In genomic region chr15:65286069-65286703, GRCh38 we compare ENCODE assay signal across 8 cellular contexts. TPM values are rescaled to one million over a fixed set of nuclear protein-coding genes. Genes with fewer than 3 reads are reported as not detected.
A peak's percentile ranks its signal among the peaks of the same experiment; 100 is the strongest.
DNase-seq lines count a peak whose midpoint lies in the region; ATAC-seq lines count a peak whose summit lies in the region.

No MANE protein-coding gene starts in this region.

- peak overlapping the region; percentile 82 to 93 for H3K27ac Mint-ChIP-seq in T-cell

- H3K27me3 ChIP-seq in esophagus (ENCODE audit: control insufficient read depth in 1 of 2, insufficient read depth in 2 of 2, low read length in 2 of 2) (no peaks in the 10 kb centered on the region), aorta (ENCODE audit: control insufficient read depth in 1 of 2, insufficient read depth in 2 of 2, low read length in 1 of 2) (no peaks in the 10 kb centered on the region)

- no peaks in the 10 kb centered on the region for H3K9me3 Mint-ChIP-seq in T-cell

- H3K36me3 Mint-ChIP-seq in T-cell = peaks cover 13% of the 10 kb centered on the region

- no peaks in the 10 kb centered on the region for H3K9me3 ChIP-seq in esophagus (ENCODE audit: control insufficient read depth in 2 of 2, insufficient read depth in 1 of 2, low read depth in 1 of 2, low read length in 1 of 2)
- no peaks in the 10 kb centered on the region for H3K9me3 ChIP-seq in aorta (ENCODE audit: control insufficient read depth, low read length)

- peaks cover 43 to 46% (median 46%) of the 10 kb centered on the region in 3 donors for H3K4me1 Mint-ChIP-seq in T-cell

- POLR2A ChIA-PET in T-cell (lab: Charles Lee) = interaction anchor here (0.5 to 2.7 kb wide), 10 partner anchors 9 to 1165 kb away, joined by 3 to 42 read pairs (median 6); partner anchors contain the start of genes CLPX (in 1 of the 2), RNU5A-1 (in 1 of the 2) and RNU5B-1 (in 1 of the 2)

- H3K4me1 ChIP-seq in esophagus (ENCODE audit: control insufficient read depth in 2 of 2, insufficient read depth in 2 of 2, low read length in 1 of 2) = peaks cover 0 to 2% of the 10 kb centered on the region in 2 donors
- no peaks in the 10 kb centered on the region for H3K4me1 ChIP-seq in aorta (ENCODE audit: control insufficient read depth in 1 of 2, insufficient read depth in 2 of 2, low read length in 2 of 2)

- CTCF ChIA-PET in T-cell (lab: Charles Lee) = interaction anchor here in 1 of 2 donors (0.5 to 3.4 kb wide), 11 partner anchors 8 to 1779 kb away, joined by 3 to 13 read pairs (median 4); partner anchors contain the start of genes CILP, CLPX and RNU5B-1

- peak overlapping the region; percentile 63 to 65 for H3K4me3 ChIP-seq in esophagus (ENCODE audit: low read depth in 1 of 2, low read length in 2 of 2)
- H3K4me3 ChIP-seq in aorta (ENCODE audit: low read length in 2 of 2) = peak overlapping the region; percentile 43 to 55

- peak; percentile 31 for ATAC-seq in GM19324 (IDR thresholded peaks at IDR 0.05; ENCODE audit: low FRiP score, unreplicated experiment)
- peak; percentile 32 for ATAC-seq in HG03280 (IDR thresholded peaks at IDR 0.05; ENCODE audit: unreplicated experiment)
- peak; percentile 15 to 28 (median 24) for ATAC-seq in T-cell (replicated peaks in 1 of 4)
- peak; percentile 73 for ATAC-seq in aorta (ENCODE audit: low FRiP score)

- peak overlapping the region; percentile 84 to 88 (median 86) for H3K4me3 Mint-ChIP-seq in T-cell

- peak overlapping the region; percentile 85 to 87 for H3K27ac ChIP-seq in esophagus (ENCODE audit: low read depth in 2 of 2, low read length in 1 of 2)
- peak overlapping the region in 1 of 2 donors; percentile 45 for H3K27ac ChIP-seq in aorta (ENCODE audit: low read depth in 1 of 2, low read length in 2 of 2)

- H3K27me3 Mint-ChIP-seq in T-cell = no peaks in the 10 kb centered on the region

- 0% methylated on average over 50 to 52 of the region's 52 CpGs for WGBS in esophagus, 2 donors
- 0% methylated on average over 46 to 52 of the region's 52 CpGs for WGBS in aorta, 2 donors

- intact Hi-C loops in aorta (cut with DNase I) = no loop called here

- DNase-seq in DMS114 treated with DMSO at 0.1 percent for 48 hours (lab: John Stamatoyannopoulos, UW; ENCODE audit: unreplicated experiment) (peak; percentile 44), T-cell (peak in 1 of 34 experiments; percentile 22), myocyte (ENCODE audit: low read depth) (peak; percentile 36), aorta (no peak), COLO829 (ENCODE audit: low spot score) (no peak)

- H3K36me3 ChIP-seq in esophagus (ENCODE audit: control insufficient read depth in 2 of 2, insufficient read depth in 2 of 2, low read length in 1 of 2) = no peaks in the 10 kb centered on the region
- H3K36me3 ChIP-seq in aorta (ENCODE audit: control insufficient read depth in 1 of 2, insufficient read depth in 2 of 2, low read length in 1 of 2) = no peaks in the 10 kb centered on the region

RNA-seq across cellular contexts. Expression of gene PARP16, which starts 0.5 kb away (rescaled TPM):
- total RNA-seq in T-cell = 10 to 100 TPM; 16.2 to 23.3 (median 18.5) TPM
- polyA plus RNA-seq in esophagus = 1 to 10 TPM; 4.5 to 5.6 TPM
- 7.2 and 7.6 TPM in 2 replicates for total RNA-seq in myocyte
- 5.6 TPM for polyA plus RNA-seq in myocyte (2012)
- total RNA-seq in aorta = 10 to 100 TPM in 1 of 2 donors, 1 to 10 TPM in 1; 6.9 to 11.5 TPM
- polyA plus RNA-seq in aorta = 1 to 10 TPM; 5.3 to 5.7 TPM

RNA-seq across cellular contexts. Expression of gene RNU5A-1, which starts 9.7 kb away (rescaled TPM):
- total RNA-seq in T-cell (not detected), myocyte (not detected in 2 replicates), aorta (not detected)
- polyA plus RNA-seq in esophagus (not detected), aorta (not detected)
- polyA plus RNA-seq in myocyte (2012) = not detected

RNA-seq across cellular contexts. Expression of gene RNU5B-1, which starts 18.3 kb away (rescaled TPM):
- total RNA-seq in T-cell = 10 to 100 TPM in 3 of 5 donors, not detected in 2; 27.0 to 34.4 (median 32.6) TPM
- polyA plus RNA-seq in esophagus = not detected
- not detected in 2 replicates for total RNA-seq in myocyte
- not detected for polyA plus RNA-seq in myocyte (2012)
- total RNA-seq in aorta = 10 to 100 TPM; 18.7 to 40.6 TPM
- not detected for polyA plus RNA-seq in aorta

Comparison
In these comparisons a context has a peak if more than half of its experiments do, and no peak if none do; other contexts are left out.
1. DNase-seq: peak in DMS114 treated with DMSO at 0.1 percent for 48 hours (single experiment) and myocyte (single experiment); none in aorta (0 of 2) and COLO829 (single experiment).
2. Peak in every context shown above with its lines, with median percentiles within 50 percentile points of each other: ATAC-seq.